ENCODE assay signal across 22 cellular contexts in genomic region chr11:46492540-46492939, GRCh38.
DNase-seq lines count a peak whose midpoint lies in the region; ATAC-seq and TF ChIP-seq lines count a peak whose summit lies in the region.
"Had no signal": no experiment of that assay in that cellular context is flagged by ENCODE, and none has a peak within 500 bp of the region (broad histone marks: within the 10 kb centered on the region; RNA-seq: fewer than 3 reads in every experiment).

No MANE protein-coding gene starts in this region.

- no peak overlapping the region for H3K4me2 ChIP-seq in GM23248 (ENCODE audit: unreplicated experiment)
- H3K4me2 ChIP-seq: KMS-11 had no signal

- no peak overlapping the region for H2AFZ ChIP-seq in GM23248

- TF ChIP-seq POLR2A in esophagus muscularis mucosa (IDR thresholded peaks at IDR 0.05; ENCODE audit: low read depth) (no peak), transverse colon (IDR thresholded peaks at IDR 0.05) (peak; percentile 60)

- TF ChIP-seq CTCF in esophagus muscularis mucosa (IDR thresholded peaks at IDR 0.05): no peak
- no peak for TF ChIP-seq CTCF in lower lobe of right lung (IDR thresholded peaks at IDR 0.05)
- TF ChIP-seq CTCF in transverse colon (IDR thresholded peaks at IDR 0.05): no peak

- H3K9ac ChIP-seq in GM23248: no peak overlapping the region
- H3K9ac ChIP-seq: KMS-11 had no signal

- H3K36me3 ChIP-seq in GM23248 (ENCODE audit: low read depth) (peaks cover 3% of the 10 kb centered on the region; the same call in 1 of the 2 replicates), esophagus muscularis mucosa (peaks cover 0 to 23% (median 5%) of the 10 kb centered on the region in 4 donors), lower lobe of right lung (peaks cover 42% of the 10 kb centered on the region), transverse colon (no peaks in the 10 kb centered on the region)
- H3K36me3 ChIP-seq: prostate gland had no signal

- peaks cover 9% of the 10 kb centered on the region; the same call in 1 of the 2 replicates for H3K4me1 ChIP-seq in GM23248 (ENCODE audit: insufficient read depth)
- peaks cover 22 to 48% (median 41%) of the 10 kb centered on the region in 4 donors for H3K4me1 ChIP-seq in esophagus muscularis mucosa
- H3K4me1 ChIP-seq in lower lobe of right lung: peaks cover 36% of the 10 kb centered on the region
- H3K4me1 ChIP-seq in transverse colon: peaks cover 13 to 53% (median 30%) of the 10 kb centered on the region in 4 donors

- H4K20me1 ChIP-seq in GM23248 (ENCODE audit: insufficient read depth): no peaks in the 10 kb centered on the region; the same call in 1 of the 2 replicates

- H3K4me3 ChIP-seq in GM23248 (no peak overlapping the region), esophagus muscularis mucosa (no peak overlapping the region), lower lobe of right lung (no peak overlapping the region), transverse colon (no peak overlapping the region)
- H3K4me3 ChIP-seq: prostate gland, thoracic aorta had no signal

- no peak overlapping the region for H3K27ac ChIP-seq in GM23248
- H3K27ac ChIP-seq in esophagus muscularis mucosa (replicated peaks in 1 of 4): peak overlapping the region; percentile 5 to 48 (median 40)
- peak overlapping the region; percentile 29 for H3K27ac ChIP-seq in lower lobe of right lung
- H3K27ac ChIP-seq in transverse colon: peak overlapping the region; percentile 81 to 84 (median 83)
- H3K27ac ChIP-seq: KMS-11, prostate gland, thoracic aorta, VCaP had no signal

- in situ Hi-C loops in GM23248 (cut with MboI): no loop called here
- in situ Hi-C loops in transverse colon (cut with MboI; ENCODE audit: low pct_ligation_motif_present in 1 of 4, low pct_unique_long_range_greater_than_20kb in 1 of 4, low sequenced_read_pairs in 3 of 4): no loop called here

- intact Hi-C loops in esophagus muscularis mucosa (cut with DNase I) (no loop called here), lower lobe of right lung (cut with DNase I) (no loop called here), transverse colon (cut with DNase I; ENCODE audit: low total_unique reads) (no loop called here)

- 36 to 40% methylated on average over 11 of the region's 11 CpGs for WGBS in GM23248 (ENCODE audit: low coverage in 1 of 2, low lambda C conversion rate in 2 of 2, missing lambda C conversion rate in 2 of 2), 2 experiments
- WGBS in esophagus muscularis mucosa: 70% methylated on average over 11 of the region's 11 CpGs
- 38 to 44% methylated on average over 1 to 11 of the region's 11 CpGs for WGBS in transverse colon (ENCODE audit: low coverage in 1 of 2), 2 donors

- DNase-seq in GM23248 (peak; percentile 39), esophagus muscularis mucosa (ENCODE audit: extremely low spot score) (no peak), lower lobe of right lung (no peak), transverse colon (peak; percentile 74), RKO (ENCODE audit: low spot score) (no peak), pons (ENCODE audit: low spot score) (no peak), NCI-H2196 (lab: John Stamatoyannopoulos, UW; ENCODE audit: unreplicated experiment) (no peak)
- DNase-seq: activated CD4-positive, alpha-beta T cell treated with anti-CD3 and anti-CD28 coated beads, Interleukin-2, amount 50 U/mL, for 48 hours; activated naive CD4-positive, alpha-beta T cell treated with anti-CD3 and anti-CD28 coated beads, Interleukin-2, amount 10 ng/mL, durations not matched to agents 7 days and 5 days; AML-193; aorta; cerebellar nuclear complex; effector memory CD4-positive, alpha-beta T cell; GOT3; immature natural killer cell; NCI-H1105; NCI-H2107; nephron progenitor cell had no signal

- TF ChIP-seq EP300 in esophagus muscularis mucosa (IDR thresholded peaks at IDR 0.05): no peak
- TF ChIP-seq EP300 in transverse colon (IDR thresholded peaks at IDR 0.05; ENCODE audit: low read depth): no peak

- H3K9me2 ChIP-seq in GM23248 (ENCODE audit: insufficient read depth): no peaks in the 10 kb centered on the region

- peaks cover 8% of the 10 kb centered on the region; the same call in 1 of the 2 replicates for H3K79me2 ChIP-seq in GM23248 (ENCODE audit: insufficient read depth)

- peaks cover 6% of the 10 kb centered on the region; the same call in 1 of the 2 replicates for H3F3A ChIP-seq in GM23248 (ENCODE audit: insufficient read depth)

- no peaks in the 10 kb centered on the region for H3K9me3 ChIP-seq in GM23248 (ENCODE audit: low read depth)
- H3K9me3 ChIP-seq in esophagus muscularis mucosa: no peaks in the 10 kb centered on the region
- no peaks in the 10 kb centered on the region for H3K9me3 ChIP-seq in lower lobe of right lung
- H3K9me3 ChIP-seq in transverse colon: no peaks in the 10 kb centered on the region
- H3K9me3 ChIP-seq: prostate gland, thoracic aorta had no signal

- ATAC-seq in lower lobe of right lung: peak; percentile 16 to 42

- H3K27me3 ChIP-seq in GM23248 (replicated peaks; ENCODE audit: insufficient read depth) (no peaks in the 10 kb centered on the region), esophagus muscularis mucosa (no peaks in the 10 kb centered on the region), lower lobe of right lung (ENCODE audit: low read depth) (no peaks in the 10 kb centered on the region), transverse colon (no peaks in the 10 kb centered on the region)

Comparison
In these comparisons a context has a peak if more than half of its experiments do, and no peak if none do; other contexts are left out.
1. DNase-seq: peak in GM23248 (single experiment) and transverse colon (single experiment); none in esophagus muscularis mucosa (single experiment), lower lobe of right lung (single experiment), RKO (single experiment), pons (single experiment) and NCI-H2196 (single experiment).